ENCODE assay signal across 8 cellular contexts in genomic region chr7:20220824-20221547, GRCh38. TPM values are rescaled to one million over a fixed set of nuclear protein-coding genes. Genes with fewer than 3 reads are reported as not detected.
A peak's percentile ranks its signal among the peaks of the same experiment; 100 is the strongest.
DNase-seq lines count a peak whose midpoint lies in the region; ATAC-seq and TF ChIP-seq lines count a peak whose summit lies in the region.

No MANE protein-coding gene starts in this region.

- H3K4me3 ChIP-seq in AG09309 (ENCODE audit: control insufficient read depth, low read depth, low read length) (no peak overlapping the region), mucosa of descending colon (no peak overlapping the region), endodermal cell (ENCODE audit: low read length) (no peak overlapping the region)

- H3K27ac Mint-ChIP-seq in HFFc6 (no peak overlapping the region), endodermal cell (no peak overlapping the region)

- H3K4me3 Mint-ChIP-seq in HFFc6 (no peak overlapping the region), endodermal cell (no peak overlapping the region)

- H3K9me3 Mint-ChIP-seq in HFFc6 (peaks cover 29% of the 10 kb centered on the region; the same call in 1 of the 2 replicates), endodermal cell (no peaks in the 10 kb centered on the region)

- no peaks in the 10 kb centered on the region for H3K36me3 ChIP-seq in mucosa of descending colon (ENCODE audit: low read depth)
- H3K36me3 ChIP-seq in endodermal cell (ENCODE audit: control insufficient read depth, insufficient read depth, low read length) = no peaks in the 10 kb centered on the region

- no peak overlapping the region for H3K9ac ChIP-seq in endodermal cell (ENCODE audit: extremely low read depth, low read length, poor library complexity, severe bottlenecking)

- no peaks in the 10 kb centered on the region for H3K27me3 ChIP-seq in endodermal cell (ENCODE audit: control insufficient read depth, insufficient read depth, low read length, poor library complexity, severe bottlenecking)

- TF ChIP-seq CTCF in AG09309 (IDR thresholded peaks at IDR 0.05; ENCODE audit: control insufficient read depth, insufficient read depth, low read depth, low read length, missing control alignments) = no peak
- TF ChIP-seq CTCF in HFFc6 (IDR thresholded peaks at IDR 0.05) = no peak
- TF ChIP-seq CTCF in mucosa of descending colon (IDR thresholded peaks at IDR 0.05) = no peak
- no peak for TF ChIP-seq CTCF in endodermal cell (conservative IDR thresholded peaks at IDR 0.05)

- H3K27me3 Mint-ChIP-seq in HFFc6 (ENCODE audit: insufficient read depth) (no peaks in the 10 kb centered on the region), endodermal cell (ENCODE audit: insufficient read depth) (no peaks in the 10 kb centered on the region)

- no peak overlapping the region for H3K27ac ChIP-seq in endodermal cell (ENCODE audit: low read depth, low read length)

- intact Hi-C loops in mucosa of descending colon (cut with DNase I, micrococcal nuclease) = no loop called here

- peaks cover 24% of the 10 kb centered on the region for H3K4me1 ChIP-seq in mucosa of descending colon (ENCODE audit: low read depth)
- peaks cover 9% of the 10 kb centered on the region for H3K4me1 ChIP-seq in endodermal cell (ENCODE audit: control insufficient read depth, insufficient read depth, low read length)

- H3K9me3 ChIP-seq in mucosa of descending colon (no peaks in the 10 kb centered on the region), endodermal cell (ENCODE audit: control insufficient read depth, low read length) (no peaks in the 10 kb centered on the region)

- ATAC-seq in SK-N-SH treated with all-trans-retinoic acid at 6 μM for 48 hours (peak; percentile 44; the same call in 1 of the 3 replicates), mucosa of descending colon (no peak)

- 91 to 100% methylated on average over 2 to 4 of the region's 4 CpGs for WGBS in endodermal cell (ENCODE audit: insufficient coverage in 1 of 2, insufficient read length in 1 of 2), 2 experiments

- no peaks in the 10 kb centered on the region for H3K36me3 Mint-ChIP-seq in HFFc6 (ENCODE audit: low read depth)
- H3K36me3 Mint-ChIP-seq in endodermal cell (ENCODE audit: low read depth) = no peaks in the 10 kb centered on the region

- DNase-seq in AG09309 (ENCODE audit: low read depth) (peak; percentile 98), HFFc6 (peak; percentile 6), iris pigment epithelial cell (ENCODE audit: low read depth) (peak; percentile 94), mucosa of descending colon (no peak), GM19240 (ENCODE audit: insufficient read length, low spot score) (no peak), endodermal cell (no peak)
- no peak for DNase-seq in NK-92 treated with Interleukin-12 subunit alpha and Interleukin-12 subunit beta, amount 100 ng/mL, for 24 hours (lab: John Stamatoyannopoulos, UW)

- H3K4me1 Mint-ChIP-seq in HFFc6 (ENCODE audit: low read depth) (no peaks in the 10 kb centered on the region), endodermal cell (peaks cover 46% of the 10 kb centered on the region)

TF ChIP-seq in SK-N-SH treated with all-trans-retinoic acid at 6 μM for 48 hours, 23 proteins besides CTCF, POLR2A, EP300 and RAD21:
- TF ChIP-seq PATZ1 (CRISPR knock-in tag; IDR thresholded peaks at IDR 0.05; ENCODE audit: borderline replicate concordance) = no peak
- TF ChIP-seq TCF4 (CRISPR knock-in tag; IDR thresholded peaks at IDR 0.05; ENCODE audit: borderline replicate concordance) = no peak
- no peak for TF ChIP-seq CSRNP3 (CRISPR knock-in tag; IDR thresholded peaks at IDR 0.05)
- TF ChIP-seq ZFP3 (CRISPR knock-in tag; IDR thresholded peaks at IDR 0.05) = no peak
- TF ChIP-seq ZNF70 (CRISPR knock-in tag; IDR thresholded peaks at IDR 0.05) = no peak
- no peak for TF ChIP-seq GLIS3 (CRISPR knock-in tag; IDR thresholded peaks at IDR 0.05)

RNA-seq across cellular contexts. Expression of gene MACC1, which starts 3.8 kb away (rescaled TPM):
- not detected for total RNA-seq in HFFc6 (2021; fragmentation: NEBNext Ultra II Directional; extraction: Animal tissue kit (Norgen Biotek cat#: 25700))
- total RNA-seq in mucosa of descending colon (10 to 100 TPM in 1 of 3 donors, 1 to 10 TPM in 2; 4.3 to 16.0 (median 9.8) TPM), endodermal cell (1 to 10 TPM; 1.4 to 2.0 TPM)
- polyA plus RNA-seq in endodermal cell (2013, experiment 1 of 2) = 0.32 TPM
- 0.17 TPM for polyA plus RNA-seq in endodermal cell (2013, experiment 2 of 2)

Comparison
In these comparisons a context has a peak if more than half of its experiments do, and no peak if none do; other contexts are left out.
1. DNase-seq: peak in AG09309 (single experiment), HFFc6 (single experiment) and iris pigment epithelial cell (single experiment); none in mucosa of descending colon (0 of 3), GM19240 (single experiment), endodermal cell (single experiment) and NK-92 treated with Interleukin-12 subunit alpha and Interleukin-12 subunit beta, amount 100 ng/mL, for 24 hours (single experiment).